ENCODE assay signal across 21 cellular contexts in genomic region chr10:23534761-23535160, GRCh38.
"Had no signal": no experiment of that assay in that cellular context is flagged by ENCODE, and none has a peak within 500 bp of the region (broad histone marks: within the 10 kb centered on the region; RNA-seq: fewer than 3 reads in every experiment).

No MANE protein-coding gene starts in this region.

- H3K4me3 Mint-ChIP-seq: activated T-helper 17 cell treated with anti-CD3 and anti-CD28 coated beads, Interleukin-2, amount 50 U/mL, for 72 hours; immature natural killer cell; neural crest cell had no signal

- ATAC-seq: activated T-helper 17 cell treated with anti-CD3 and anti-CD28 coated beads, Interleukin-2, amount 50 U/mL, for 72 hours; lower lobe of right lung; mucosa of descending colon; SK-N-SH treated with all-trans-retinoic acid at 6 μM for 48 hours had no signal

- H3K4me3 ChIP-seq: hepatocyte, lower lobe of right lung, mucosa of descending colon, spleen, tibial artery had no signal

- H3K36me3 ChIP-seq: lower lobe of right lung, spleen, tibial artery, WERI-Rb-1 had no signal

- H3K36me3 Mint-ChIP-seq: immature natural killer cell had no signal

- H2AFZ ChIP-seq: hepatocyte had no signal

- H3K4me1 Mint-ChIP-seq: immature natural killer cell, neural crest cell had no signal

- H3K4me1 ChIP-seq: tibial artery had no signal

- DNase-seq: activated CD4-positive, alpha-beta T cell treated with anti-CD3 and anti-CD28 coated beads, Interleukin-2, amount 50 U/mL, for 48 hours; activated CD4-positive, CD25-positive, alpha-beta regulatory T cell treated with anti-CD3 and anti-CD28 coated beads, Interleukin-2, amount 50 U/mL, for 72 hours; central memory CD4-positive, alpha-beta T cell; dermis blood vessel endothelial cell; effector CD8-positive, alpha-beta T cell; erythroblast; foreskin melanocyte; glutamatergic neuron; immature natural killer cell; lower lobe of right lung; mucosa of descending colon; spleen; stimulated activated CD4-positive, alpha-beta T cell treated with anti-CD3 and anti-CD28 coated beads, Interleukin-4, amount 100 ng/mL, for 1 hour; substantia nigra; T-helper 1 cell; tibial artery; WERI-Rb-1 had no signal

- H3K27ac ChIP-seq: hepatocyte, lower lobe of right lung, spleen, tibial artery, WERI-Rb-1 had no signal

- H3K4me2 ChIP-seq: hepatocyte had no signal

- H3K9me3 Mint-ChIP-seq: activated T-helper 17 cell treated with anti-CD3 and anti-CD28 coated beads, Interleukin-2, amount 50 U/mL, for 72 hours had no signal

- H3K79me2 ChIP-seq: hepatocyte had no signal

- H3K9me3 ChIP-seq: lower lobe of right lung, mucosa of descending colon, spleen, tibial artery had no signal

- H3K27ac Mint-ChIP-seq: activated T-helper 17 cell treated with anti-CD3 and anti-CD28 coated beads, Interleukin-2, amount 50 U/mL, for 72 hours; immature natural killer cell had no signal
